8 cellular contexts compared by ENCODE assay signal in the genomic region with DNA sequence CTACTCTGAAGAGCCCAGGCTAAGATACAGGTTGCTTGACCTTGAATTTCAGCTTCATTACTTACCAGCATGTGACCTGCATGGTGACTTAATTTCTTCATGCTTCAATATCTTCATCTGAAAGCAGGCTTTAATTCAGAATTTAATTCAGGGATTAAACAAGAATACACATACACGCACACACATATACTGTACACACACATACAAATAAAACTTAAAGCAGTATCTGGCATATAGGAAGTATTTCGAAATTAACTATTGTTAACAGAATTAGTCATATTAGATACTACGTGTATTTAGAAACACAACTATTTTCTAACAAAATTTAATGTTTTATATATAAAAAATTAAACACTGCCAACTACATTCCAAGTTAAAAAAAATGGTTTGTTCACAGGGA.
"Had no signal": no experiment of that assay in that cellular context is flagged by ENCODE, and none has a peak within 500 bp of the region (broad histone marks: within the 10 kb centered on the region; RNA-seq: fewer than 3 reads in every experiment).

No MANE protein-coding gene starts in this region.

- H2AFZ ChIP-seq: GM23338 had no signal

- ATAC-seq: GM23338, K562 had no signal

- FAIRE-seq: H1, H54, HTR-8/SVneo, K562 had no signal

- H3K4me3 ChIP-seq: GM23338, K562 had no signal

- DNase-seq: H9, HCEC 1CT, IMR-90 had no signal

- H3K4me2 ChIP-seq: GM23338 had no signal
